ENCODE assay signal across 28 cellular contexts in the genomic region with DNA sequence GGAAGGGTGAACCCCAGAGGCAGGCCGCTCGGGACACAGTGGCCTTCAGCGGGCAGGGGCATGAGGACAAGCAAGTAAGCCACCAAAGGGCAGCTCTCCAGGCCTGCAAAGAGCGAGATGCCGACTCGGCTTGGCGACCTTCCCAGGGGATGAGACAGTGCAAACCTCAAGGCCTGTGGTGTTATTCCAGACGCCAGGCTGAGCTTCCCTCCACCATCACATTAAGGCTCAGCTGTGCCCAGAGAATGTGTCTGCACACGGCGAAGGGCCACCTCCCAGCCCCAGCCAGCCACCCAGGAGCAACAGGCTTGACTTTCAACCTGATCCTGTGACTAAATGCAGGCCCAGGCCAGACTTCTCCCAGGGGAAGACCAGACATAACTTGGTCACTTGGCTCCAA.
DNase-seq lines count a peak whose midpoint lies in the region; ATAC-seq and TF ChIP-seq lines count a peak whose summit lies in the region.
"Had no signal": no experiment of that assay in that cellular context is flagged by ENCODE, and none has a peak within 500 bp of the region (broad histone marks: within the 10 kb centered on the region; RNA-seq: fewer than 3 reads in every experiment).

No MANE protein-coding gene starts in this region.

- H3K9me3 ChIP-seq in OCI-LY7 (ENCODE audit: low read length): no peaks in the 10 kb centered on the region
- H3K9me3 ChIP-seq: colonic mucosa, esophagus muscularis mucosa, neutrophil had no signal

- no peak for TF ChIP-seq CTCF in foreskin keratinocyte (conservative IDR thresholded peaks at IDR 0.05)
- TF ChIP-seq CTCF in OCI-LY7 (conservative IDR thresholded peaks at IDR 0.05; ENCODE audit: low read length): no peak

- no TSS peak for BruUV-seq in OCI-LY7 (replicated peaks; lab: Mats Ljungman, UMichigan)

- POLR2A ChIA-PET in OCI-LY7 (lab: Charles Lee): no interaction called here

- CTCF ChIA-PET in OCI-LY7 (lab: Charles Lee; ENCODE audit: unreplicated experiment): no interaction called here

- no peaks in the 10 kb centered on the region for H3K36me3 ChIP-seq in OCI-LY7 (ENCODE audit: insufficient read depth, low read length)
- H3K36me3 ChIP-seq: brain microvascular endothelial cell, colonic mucosa, esophagus muscularis mucosa, neutrophil had no signal

- H3K4me1 ChIP-seq in foreskin keratinocyte (peaks cover 7% of the 10 kb centered on the region), OCI-LY7 (ENCODE audit: insufficient read depth, low read length, poor library complexity, severe bottlenecking) (no peaks in the 10 kb centered on the region)
- H3K4me1 ChIP-seq: colonic mucosa had no signal

- ATAC-seq in foreskin keratinocyte (peak; percentile 8), GM21381 (IDR thresholded peaks at IDR 0.05; ENCODE audit: unreplicated experiment) (no peak)
- ATAC-seq: activated naive CD8-positive, alpha-beta T cell treated with anti-CD3 and anti-CD28 coated beads, Interleukin-2, amount 50 U/mL, for 24 hours; effector memory CD8-positive, alpha-beta T cell; K562 had no signal

- no peak overlapping the region for H3K4me3 ChIP-seq in OCI-LY7 (ENCODE audit: low read depth, low read length, poor library complexity, severe bottlenecking)
- H3K4me3 ChIP-seq: colonic mucosa, esophagus muscularis mucosa, K562, lung had no signal

- no peaks in the 10 kb centered on the region for H3K9me2 ChIP-seq in OCI-LY7 (ENCODE audit: insufficient read depth, low read length)

- no peaks in the 10 kb centered on the region for H3K79me2 ChIP-seq in OCI-LY7 (ENCODE audit: insufficient read depth, low read depth, low read length)

- DNase-seq in activated effector memory CD4-positive, alpha-beta T cell treated with anti-CD3 and anti-CD28 coated beads, Interleukin-2, amount 50 U/mL, for 16 hours: peak; percentile 57
- DNase-seq in activated effector memory CD4-positive, alpha-beta T cell treated with Interleukin-2 at 50 U/mL for 16 hours: no peak
- peak; percentile 46 for DNase-seq in SK-N-DZ (ENCODE audit: low spot score)
- no peak for DNase-seq in foreskin keratinocyte
- no peak for DNase-seq in OCI-LY7 (ENCODE audit: low spot score)
- DNase-seq in stimulated activated CD4-positive, alpha-beta T cell treated with anti-CD3 and anti-CD28 coated beads, Interleukin-4, amount 100 ng/mL, for 4 hours: no peak
- DNase-seq in medulla oblongata (ENCODE audit: extremely low spot score): no peak
- DNase-seq: 8988T; activated B cell treated with CpG ODN at 0.5 μM for 24 hours; activated CD8-positive, alpha-beta memory T cell treated with anti-CD3 and anti-CD28 coated beads, Interleukin-2, amount 50 U/mL, for 48 hours; activated naive CD8-positive, alpha-beta T cell treated with anti-CD3 and anti-CD28 coated beads, Interleukin-2, amount 50 U/mL, for 24 hours; brain microvascular endothelial cell; colonic mucosa; DMS79; effector memory CD8-positive, alpha-beta T cell; glutamatergic neuron; kidney; MM.1S; NCI-H1417; NCI-H2081 treated with DMSO at 0.1 percent for 48 hours; NCI-H345; NCI-H82; Right ventricle myocardium superior had no signal

- no peak overlapping the region for H3K4me2 ChIP-seq in OCI-LY7 (ENCODE audit: low read length)

- H4K20me1 ChIP-seq in OCI-LY7 (ENCODE audit: insufficient read depth, low read length): no peaks in the 10 kb centered on the region

- H3K27ac ChIP-seq in foreskin keratinocyte (no peak overlapping the region), OCI-LY7 (ENCODE audit: low read depth, low read length, poor library complexity, severe bottlenecking) (no peak overlapping the region)
- H3K27ac ChIP-seq: brain microvascular endothelial cell, colonic mucosa, esophagus muscularis mucosa, neutrophil had no signal

- no peak overlapping the region for H2AFZ ChIP-seq in OCI-LY7 (ENCODE audit: low read length)

- intact Hi-C loops in OCI-LY7 (cut with micrococcal nuclease; ENCODE audit: unreplicated experiment): no loop called here

- no peaks in the 10 kb centered on the region for H3K27me3 ChIP-seq in foreskin keratinocyte
- H3K27me3 ChIP-seq: brain microvascular endothelial cell, colonic mucosa, esophagus muscularis mucosa, neutrophil had no signal

Comparison
In these comparisons a context has a peak if more than half of its experiments do, and no peak if none do; other contexts are left out.
1. DNase-seq: peak in activated effector memory CD4-positive, alpha-beta T cell treated with anti-CD3 and anti-CD28 coated beads, Interleukin-2, amount 50 U/mL, for 16 hours (single experiment) and SK-N-DZ (single experiment); none in activated effector memory CD4-positive, alpha-beta T cell treated with Interleukin-2 at 50 U/mL for 16 hours (single experiment), foreskin keratinocyte (0 of 2), OCI-LY7 (single experiment), stimulated activated CD4-positive, alpha-beta T cell treated with anti-CD3 and anti-CD28 coated beads, Interleukin-4, amount 100 ng/mL, for 4 hours (0 of 2) and medulla oblongata (single experiment).